ENCODE assay signal across 22 cellular contexts in the genomic region with DNA sequence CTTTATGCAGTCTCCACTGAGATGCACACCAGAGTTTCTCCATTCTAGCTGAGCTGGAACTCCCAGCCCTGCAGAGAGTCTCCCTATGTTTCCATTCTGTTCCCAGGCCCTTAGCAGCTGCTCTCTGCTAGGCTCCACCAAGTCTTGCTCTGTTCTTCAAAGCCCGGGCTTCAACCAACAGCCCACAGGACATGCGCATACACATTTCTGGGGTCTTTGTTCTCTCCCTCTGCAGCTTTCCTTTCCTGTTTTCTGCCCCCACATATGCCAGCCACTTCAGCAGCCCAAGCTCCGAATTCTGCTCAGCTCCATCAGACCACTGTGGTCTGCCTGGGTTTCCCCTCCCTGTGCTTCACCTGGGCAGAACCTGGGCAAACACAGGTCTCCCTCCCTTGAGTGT.
"Had no signal": no experiment of that assay in that cellular context is flagged by ENCODE, and none has a peak within 500 bp of the region (broad histone marks: within the 10 kb centered on the region; RNA-seq: fewer than 3 reads in every experiment).

No MANE protein-coding gene starts in this region.

- H3K9ac ChIP-seq: KMS-11, SK-N-SH had no signal

- DNase-seq: Kasumi-1, MM.1S, NCI-H1092 treated with DMSO at 0.1 percent for 48 hours, NCI-H1436, NCI-H187, NCI-H2029, NCI-H2081 treated with DMSO at 0.1 percent for 48 hours, NCI-H2171, NCI-H226, NCI-H446, NCI-H510A, NCI-H524 treated with DMSO at 0.1 percent for 48 hours, NCI-H69, NCI-H774, PC-3, SHP77, SK-N-SH, SW 1271 had no signal

- H3K9me3 ChIP-seq: SK-N-SH had no signal

- ATAC-seq: K562, Panc1, PC-3 had no signal

- H3K27ac ChIP-seq: KMS-11, RWPE1 had no signal

- H3K4me3 ChIP-seq: K562 had no signal
